ENCODE assay signal across 11 cellular contexts in genomic region chr18:76487782-76488181, GRCh38. TPM values are rescaled to one million over a fixed set of nuclear protein-coding genes. Genes with fewer than 3 reads are reported as not detected.
DNase-seq lines count a peak whose midpoint lies in the region; ATAC-seq, FAIRE-seq and TF ChIP-seq lines count a peak whose summit lies in the region.
"Had no signal": no experiment of that assay in that cellular context is flagged by ENCODE, and none has a peak within 500 bp of the region (broad histone marks: within the 10 kb centered on the region; RNA-seq: fewer than 3 reads in every experiment).

No MANE protein-coding gene starts in this region.

- H3K4me3 ChIP-seq in NB4 (ENCODE audit: low read depth, low read length) = peak overlapping the region; percentile 16
- H3K4me3 ChIP-seq in ectodermal cell (ENCODE audit: insufficient read depth, low read depth, low read length) = no peak overlapping the region
- H3K4me3 ChIP-seq in neuronal stem cell (ENCODE audit: low read length in 2 of 2) = no peak overlapping the region
- H3K4me3 ChIP-seq in small intestine (ENCODE audit: low read depth in 1 of 2, low read length in 2 of 2) = no peak overlapping the region

- no peak overlapping the region for H3K18ac ChIP-seq in neuronal stem cell (ENCODE audit: low read length)

- FAIRE-seq in small intestine (lab: Jason Lieb, UNC) = no peak

- H3K36me3 ChIP-seq in ectodermal cell (ENCODE audit: control insufficient read depth, insufficient read depth, low read length) = no peaks in the 10 kb centered on the region
- peaks cover 0 to 20% of the 10 kb centered on the region in 2 donors for H3K36me3 ChIP-seq in neuronal stem cell (replicated peaks in 1 of 2; ENCODE audit: control insufficient read depth in 2 of 2, insufficient read depth in 2 of 2, low read length in 2 of 2)
- no peaks in the 10 kb centered on the region for H3K36me3 ChIP-seq in small intestine (ENCODE audit: control insufficient read depth in 2 of 2, insufficient read depth in 2 of 2, low read length in 2 of 2)

- no peak overlapping the region for H3K14ac ChIP-seq in neuronal stem cell (ENCODE audit: low read length)

- TF ChIP-seq POLR2A in NB4 (IDR thresholded peaks at IDR 0.05; ENCODE audit: extremely low read depth, insufficient read length) = no peak

- H2BK120ac ChIP-seq in neuronal stem cell (ENCODE audit: low read depth, low read length) = no peak overlapping the region

- no peak overlapping the region for H4K91ac ChIP-seq in neuronal stem cell (ENCODE audit: low read depth, low read length, poor library complexity)

- H2AK5ac ChIP-seq in neuronal stem cell (ENCODE audit: low read depth, low read length) = no peak overlapping the region

- H3K4ac ChIP-seq in neuronal stem cell (ENCODE audit: low read length) = no peak overlapping the region

- no peak overlapping the region for H4K8ac ChIP-seq in neuronal stem cell (ENCODE audit: low read depth, low read length)

- H2BK12ac ChIP-seq in neuronal stem cell (ENCODE audit: low read length) = no peak overlapping the region

- H3K79me1 ChIP-seq in neuronal stem cell (ENCODE audit: low read depth, low read length) = peaks cover 4% of the 10 kb centered on the region

- H3K9ac ChIP-seq in neuronal stem cell (ENCODE audit: low read depth, low read length, poor library complexity) = no peak overlapping the region

- H3K27me3 ChIP-seq in ectodermal cell (ENCODE audit: control insufficient read depth, insufficient read depth, low read length, poor library complexity, severe bottlenecking) (no peaks in the 10 kb centered on the region), neuronal stem cell (ENCODE audit: control insufficient read depth in 3 of 3, insufficient read depth in 3 of 3, low read depth in 1 of 3, low read length in 3 of 3) (no peaks in the 10 kb centered on the region), small intestine (ENCODE audit: control insufficient read depth in 2 of 2, insufficient read depth in 2 of 2, low read length in 2 of 2) (no peaks in the 10 kb centered on the region)

- H3K4me1 ChIP-seq in ectodermal cell (ENCODE audit: control insufficient read depth, insufficient read depth, low read length) (peaks cover 39% of the 10 kb centered on the region), neuronal stem cell (ENCODE audit: control insufficient read depth in 2 of 2, insufficient read depth in 1 of 2, low read depth in 1 of 2, low read length in 2 of 2) (peaks cover 12 to 36% of the 10 kb centered on the region in 2 donors), small intestine (ENCODE audit: control insufficient read depth in 2 of 2, insufficient read depth in 1 of 2, low read depth in 1 of 2, low read length in 1 of 2) (peaks cover 2 to 8% of the 10 kb centered on the region in 2 donors)

- H3K27ac ChIP-seq in ectodermal cell (ENCODE audit: insufficient read depth, low read depth, low read length, poor library complexity, severe bottlenecking) (peak overlapping the region; percentile 20), neuronal stem cell (replicated peaks; ENCODE audit: low read length) (no peak overlapping the region), small intestine (ENCODE audit: low read depth in 1 of 2, low read length in 1 of 2) (peak overlapping the region in 1 of 2 donors; percentile 19)

- H2BK5ac ChIP-seq in neuronal stem cell (ENCODE audit: low read length) = no peak overlapping the region

- TF ChIP-seq CTCF in NB4 (IDR thresholded peaks at IDR 0.05; ENCODE audit: low read depth, low read length) = no peak

- H3K9me3 ChIP-seq in ectodermal cell (ENCODE audit: control insufficient read depth, low read length) (no peaks in the 10 kb centered on the region), neuronal stem cell (replicated peaks in 1 of 2; ENCODE audit: control insufficient read depth in 2 of 2, insufficient read depth in 1 of 2, low read depth in 1 of 2, low read length in 2 of 2) (no peaks in the 10 kb centered on the region), small intestine (ENCODE audit: control insufficient read depth, low read depth) (no peaks in the 10 kb centered on the region)

- peak overlapping the region; percentile 36 for H3K4me2 ChIP-seq in neuronal stem cell (ENCODE audit: insufficient read depth, low read length, poor library complexity, severe bottlenecking)

- no peak overlapping the region for H3K23ac ChIP-seq in neuronal stem cell (ENCODE audit: low read depth, low read length, poor library complexity)

- H2BK15ac ChIP-seq in neuronal stem cell (ENCODE audit: low read length) = no peak overlapping the region

- H2AFZ ChIP-seq in neuronal stem cell (ENCODE audit: low read length) = no peak overlapping the region

- WGBS in ectodermal cell, 2 experiments = 62 to 65% methylated on average over 8 of the region's 8 CpGs
- WGBS in neuronal stem cell (ENCODE audit: extremely low coverage in 2 of 2, insufficient read length in 2 of 2, insufficient replicate concordance in 1 of 2), 2 donors = no CpG with 5 or more reads among the region's 8 CpGs
- WGBS in small intestine, 3 donors = 70 to 80% (median 74%) methylated on average over 8 of the region's 8 CpGs

- peak; percentile 52 for DNase-seq in DMS 273 treated with DMSO at 0.1 percent for 48 hours (lab: John Stamatoyannopoulos, UW)
- DNase-seq in NB4 (ENCODE audit: low read depth) = peak; percentile 42
- no peak for DNase-seq in neuronal stem cell (ENCODE audit: low spot score)
- no peak for DNase-seq in small intestine
- no peak for DNase-seq in NCI-H510A treated with DMSO at 0.1 percent for 48 hours (lab: John Stamatoyannopoulos, UW)
- DNase-seq in NCI-H2196 treated with DMSO at 0.1 percent for 48 hours (lab: John Stamatoyannopoulos, UW; ENCODE audit: unreplicated experiment) = no peak
- DNase-seq: cerebellar nuclear complex; stimulated activated CD4-positive, alpha-beta T cell treated with anti-CD3 and anti-CD28 coated beads, Interleukin-4, amount 100 ng/mL, for 1 hour; substantia nigra had no signal

- ATAC-seq in HG03460 (IDR thresholded peaks at IDR 0.05; ENCODE audit: unreplicated experiment) = no peak

RNA-seq across cellular contexts. Expression of gene ZNF516, which starts 7.3 kb away (rescaled TPM):
- polyA plus RNA-seq in ectodermal cell (2013, experiment 1 of 4) = 58.9 TPM
- 68.7 TPM for polyA plus RNA-seq in ectodermal cell (2013, experiment 2 of 4)
- polyA plus RNA-seq in ectodermal cell (2013, experiment 3 of 4) = 48.2 TPM
- polyA plus RNA-seq in ectodermal cell (2013, experiment 4 of 4) = 67.1 TPM
- polyA plus RNA-seq in neuronal stem cell (2013, experiment 1 of 2) = 40.4 TPM
- polyA plus RNA-seq in neuronal stem cell (2013, experiment 2 of 2) = 42.5 TPM
- 1 to 10 TPM; 4.6 to 6.9 (median 6.1) TPM for polyA plus RNA-seq in small intestine

Comparison
In these comparisons a context has a peak if more than half of its experiments do, and no peak if none do; other contexts are left out.
1. DNase-seq: peak in DMS 273 treated with DMSO at 0.1 percent for 48 hours (single experiment) and NB4 (single experiment); none in neuronal stem cell (single experiment), small intestine (single experiment), NCI-H510A treated with DMSO at 0.1 percent for 48 hours (single experiment) and NCI-H2196 treated with DMSO at 0.1 percent for 48 hours (single experiment).